ENCODE assay signal across 26 cellular contexts in the genomic region with DNA sequence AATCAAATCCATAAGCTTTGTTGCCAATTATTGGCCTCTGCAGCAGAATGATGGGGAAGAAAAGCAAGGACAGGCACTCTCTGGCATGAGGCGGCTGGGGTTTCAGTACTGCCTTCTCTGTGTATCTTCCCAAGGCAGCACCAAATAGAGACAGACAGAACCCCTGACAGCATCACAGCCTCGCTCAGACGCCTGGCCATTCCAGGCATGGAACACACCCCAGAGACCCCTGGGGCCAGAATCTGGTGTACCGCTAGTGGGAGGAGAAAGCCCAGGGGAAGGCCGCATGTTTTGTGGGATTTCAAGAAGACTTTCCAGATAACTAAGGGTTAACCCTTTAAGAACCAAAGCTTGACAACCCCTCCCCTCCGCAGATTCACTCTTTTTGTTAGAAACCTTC.
"Had no signal": no experiment of that assay in that cellular context is flagged by ENCODE, and none has a peak within 500 bp of the region (broad histone marks: within the 10 kb centered on the region; RNA-seq: fewer than 3 reads in every experiment).

No MANE protein-coding gene starts in this region.

- DNase-seq: activated CD4-positive, alpha-beta memory T cell treated with anti-CD3 and anti-CD28 coated beads, Interleukin-2, amount 10 ng/mL, durations not matched to agents 7 days and 5 days; activated CD4-positive, alpha-beta T cell treated with anti-CD3 and anti-CD28 coated beads for 1 hour; activated CD4-positive, alpha-beta T cell treated with anti-CD3 and anti-CD28 coated beads for 4 hours; activated CD4-positive, alpha-beta T cell treated with anti-CD3 and anti-CD28 coated beads, Interleukin-2, amount 10 ng/mL, durations not matched to agents 7 days and 5 days; activated CD4-positive, alpha-beta T cell treated with anti-CD3 and anti-CD28 coated beads, Interleukin-2, amount 50 U/mL, for 4 hours; activated CD8-positive, alpha-beta memory T cell treated with anti-CD3 and anti-CD28 coated beads for 24 hours; activated effector memory CD4-positive, alpha-beta T cell treated with Interleukin-2 at 50 U/mL for 16 hours; activated gamma-delta T cell treated with Interleukin-2 at 50 U/mL for 16 hours; activated naive CD4-positive, alpha-beta T cell treated with anti-CD3 and anti-CD28 coated beads, Interleukin-2, amount 50 U/mL, for 16 hours; activated naive CD4-positive, alpha-beta T cell treated with Interleukin-2 at 50 U/mL for 16 hours; activated T-cell treated with anti-CD3 and anti-CD28 coated beads, Interleukin-2, amount 50 U/mL, for 4 hours; amniotic stem cell; anterior cingulate cortex; brain microvascular endothelial cell; cortex of kidney; dermis blood vessel endothelial cell; effector CD4-positive, alpha-beta T cell; effector memory CD8-positive, alpha-beta T cell; erythroblast; foreskin keratinocyte; gastrocnemius medialis; T-helper 2 cell had no signal

- H3K27ac Mint-ChIP-seq: activated CD4-positive, alpha-beta memory T cell treated with anti-CD3 and anti-CD28 coated beads, Interleukin-2, amount 10 ng/mL, durations not matched to agents 7 days and 5 days; activated CD4-positive, alpha-beta T cell treated with anti-CD3 and anti-CD28 coated beads, Interleukin-2, amount 10 ng/mL, durations not matched to agents 7 days and 5 days; activated naive CD8-positive, alpha-beta T cell; activated T-helper 17 cell treated with anti-CD3 and anti-CD28 coated beads, Interleukin-2, amount 50 U/mL, for 72 hours; effector memory CD8-positive, alpha-beta T cell; WTC11 had no signal

- H3K27me3 Mint-ChIP-seq: activated CD4-positive, alpha-beta memory T cell treated with anti-CD3 and anti-CD28 coated beads, Interleukin-2, amount 10 ng/mL, durations not matched to agents 7 days and 5 days had no signal

- H3K4me1 Mint-ChIP-seq: activated CD4-positive, alpha-beta memory T cell treated with anti-CD3 and anti-CD28 coated beads, Interleukin-2, amount 10 ng/mL, durations not matched to agents 7 days and 5 days; activated CD4-positive, alpha-beta T cell treated with anti-CD3 and anti-CD28 coated beads, Interleukin-2, amount 10 ng/mL, durations not matched to agents 7 days and 5 days; activated T-helper 17 cell treated with anti-CD3 and anti-CD28 coated beads, Interleukin-2, amount 50 U/mL, for 72 hours; central memory CD8-positive, alpha-beta T cell had no signal

- H3K9me3 Mint-ChIP-seq: activated CD4-positive, alpha-beta memory T cell treated with anti-CD3 and anti-CD28 coated beads, Interleukin-2, amount 10 ng/mL, durations not matched to agents 7 days and 5 days; activated CD4-positive, alpha-beta T cell treated with anti-CD3 and anti-CD28 coated beads, Interleukin-2, amount 10 ng/mL, durations not matched to agents 7 days and 5 days; activated T-cell treated with anti-CD3 and anti-CD28 coated beads, Interleukin-2, amount 50 U/mL, for 4 hours; activated T-helper 17 cell treated with anti-CD3 and anti-CD28 coated beads, Interleukin-2, amount 50 U/mL, for 72 hours; central memory CD8-positive, alpha-beta T cell had no signal

- H3K36me3 Mint-ChIP-seq: activated naive CD8-positive, alpha-beta T cell had no signal

- H3K4me3 Mint-ChIP-seq: activated CD4-positive, alpha-beta memory T cell treated with anti-CD3 and anti-CD28 coated beads, Interleukin-2, amount 10 ng/mL, durations not matched to agents 7 days and 5 days; activated CD4-positive, alpha-beta T cell treated with anti-CD3 and anti-CD28 coated beads, Interleukin-2, amount 10 ng/mL, durations not matched to agents 7 days and 5 days; activated naive CD8-positive, alpha-beta T cell; activated T-cell treated with anti-CD3 and anti-CD28 coated beads, Interleukin-2, amount 50 U/mL, for 4 hours; activated T-helper 17 cell treated with anti-CD3 and anti-CD28 coated beads, Interleukin-2, amount 50 U/mL, for 72 hours; central memory CD8-positive, alpha-beta T cell; effector memory CD8-positive, alpha-beta T cell; WTC11 had no signal
